8 cellular contexts compared by ENCODE assay signal in the genomic region with DNA sequence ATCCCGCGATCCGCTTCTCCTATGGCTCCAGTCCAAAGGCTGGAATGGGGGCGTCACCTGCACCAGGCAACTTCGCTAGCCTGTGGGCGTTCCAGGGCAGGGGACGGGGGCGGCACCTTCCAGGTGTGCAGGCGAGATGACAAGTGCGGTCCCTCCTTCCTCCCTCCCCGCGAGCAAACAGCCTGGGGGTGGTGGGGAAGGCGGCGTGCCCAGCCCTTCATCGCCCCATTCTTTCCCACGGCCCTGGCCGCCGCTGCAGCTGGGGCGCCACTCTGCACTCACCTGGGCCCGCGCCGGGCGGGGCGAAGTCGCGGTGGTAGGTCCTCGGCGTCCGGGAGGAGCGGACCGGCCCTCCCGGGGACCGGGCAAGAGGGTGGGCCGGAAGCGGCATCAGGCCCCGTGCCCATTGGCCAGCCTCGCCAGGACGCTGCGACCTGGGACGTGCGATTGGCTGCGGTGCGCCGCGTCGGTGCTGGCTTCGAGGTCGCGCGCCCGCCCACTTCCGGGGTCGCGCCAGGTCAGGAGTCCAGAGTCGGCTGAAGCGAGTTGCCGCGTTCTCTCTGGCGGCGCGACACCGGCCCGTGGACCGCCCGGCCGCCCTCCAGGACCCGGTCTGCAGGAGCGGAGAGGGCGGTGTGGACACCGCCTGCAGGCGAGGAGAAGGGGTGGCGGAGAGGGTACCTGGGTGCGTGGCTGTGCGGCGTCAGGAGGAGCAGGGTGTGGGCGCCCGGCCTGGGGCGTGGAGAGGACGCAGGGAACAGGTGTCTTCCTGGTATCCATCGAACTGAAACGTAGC. TPM values are rescaled to one million over a fixed set of nuclear protein-coding genes. Genes with fewer than 3 reads are reported as not detected.
DNase-seq lines count a peak whose midpoint lies in the region; ATAC-seq and TF ChIP-seq lines count a peak whose summit lies in the region.

TECPR1 (minus strand) TSS at position 389 of the 796 bp plus-strand sequence. CDS start 6,086 bp downstream, outside the sequence.

- H3K36me3 ChIP-seq in kidney epithelial cell (ENCODE audit: control insufficient read depth, insufficient read depth, low read length), result no peaks in the 10 kb centered on the region

- TF ChIP-seq CTCF in kidney epithelial cell (IDR thresholded peaks at IDR 0.05; ENCODE audit: insufficient read depth, low read length, poor library complexity, severe bottlenecking), result no peak

- H3K27me3 ChIP-seq in kidney epithelial cell (ENCODE audit: control insufficient read depth, insufficient read depth, low read length), result no peaks in the 10 kb centered on the region

- H3K4me3 ChIP-seq in kidney epithelial cell (ENCODE audit: low read depth, low read length), result peak within 1 kb of the TSS; percentile 98

- DNase-seq in AG20443 (ENCODE audit: low spot score) (peak; percentile 100), NCI-H446 treated with DMSO at 0.1 percent for 48 hours (lab: John Stamatoyannopoulos, UW) (peak; percentile 58), cerebellar nuclear complex (lab: John Stamatoyannopoulos, UW) (peak; percentile 9 to 54), kidney epithelial cell (ENCODE audit: low read depth) (peak; percentile 61)
- DNase-seq in activated CD4-positive, CD25-positive, alpha-beta regulatory T cell treated with anti-CD3 and anti-CD28 coated beads, Interleukin-2, amount 50 U/mL, for 72 hours, result peak; percentile 91
- peak; percentile 77 to 85 for DNase-seq in stimulated activated CD4-positive, alpha-beta T cell treated with anti-CD3 and anti-CD28 coated beads, Interleukin-15, amount 100 ng/mL, for 48 hours (ENCODE audit: low read depth in 2 of 2)

- TF ChIP-seq POLR2A in GM19099 (IDR thresholded peaks at IDR 0.05; ENCODE audit: extremely low read depth, insufficient read length, low read depth), result peak; percentile 67

- ATAC-seq in HG03378 (IDR thresholded peaks at IDR 0.05; ENCODE audit: unreplicated experiment), result peak; percentile 94

RNA-seq across cellular contexts. Expression of gene TECPR1, which starts in this region (rescaled TPM):
- total RNA-seq in kidney epithelial cell, result 44.0 and 49.4 TPM in 2 replicates

Comparison
In these comparisons a context has a peak if more than half of its experiments do, and no peak if none do; other contexts are left out.
1. Peak in every context shown above with its lines: DNase-seq, ATAC-seq and H3K4me3 ChIP-seq.
2. DNase-seq: peak in every context shown above with its lines; median percentile 100 in AG20443; 91 in activated CD4-positive, CD25-positive, alpha-beta regulatory T cell treated with anti-CD3 and anti-CD28 coated beads, Interleukin-2, amount 50 U/mL, for 72 hours; 81 in stimulated activated CD4-positive, alpha-beta T cell treated with anti-CD3 and anti-CD28 coated beads, Interleukin-15, amount 100 ng/mL, for 48 hours; 61 in kidney epithelial cell; 58 in NCI-H446 treated with DMSO at 0.1 percent for 48 hours; 32 in cerebellar nuclear complex.